Comparison of ENCODE assay signal across 8 cellular contexts in the genomic region with DNA sequence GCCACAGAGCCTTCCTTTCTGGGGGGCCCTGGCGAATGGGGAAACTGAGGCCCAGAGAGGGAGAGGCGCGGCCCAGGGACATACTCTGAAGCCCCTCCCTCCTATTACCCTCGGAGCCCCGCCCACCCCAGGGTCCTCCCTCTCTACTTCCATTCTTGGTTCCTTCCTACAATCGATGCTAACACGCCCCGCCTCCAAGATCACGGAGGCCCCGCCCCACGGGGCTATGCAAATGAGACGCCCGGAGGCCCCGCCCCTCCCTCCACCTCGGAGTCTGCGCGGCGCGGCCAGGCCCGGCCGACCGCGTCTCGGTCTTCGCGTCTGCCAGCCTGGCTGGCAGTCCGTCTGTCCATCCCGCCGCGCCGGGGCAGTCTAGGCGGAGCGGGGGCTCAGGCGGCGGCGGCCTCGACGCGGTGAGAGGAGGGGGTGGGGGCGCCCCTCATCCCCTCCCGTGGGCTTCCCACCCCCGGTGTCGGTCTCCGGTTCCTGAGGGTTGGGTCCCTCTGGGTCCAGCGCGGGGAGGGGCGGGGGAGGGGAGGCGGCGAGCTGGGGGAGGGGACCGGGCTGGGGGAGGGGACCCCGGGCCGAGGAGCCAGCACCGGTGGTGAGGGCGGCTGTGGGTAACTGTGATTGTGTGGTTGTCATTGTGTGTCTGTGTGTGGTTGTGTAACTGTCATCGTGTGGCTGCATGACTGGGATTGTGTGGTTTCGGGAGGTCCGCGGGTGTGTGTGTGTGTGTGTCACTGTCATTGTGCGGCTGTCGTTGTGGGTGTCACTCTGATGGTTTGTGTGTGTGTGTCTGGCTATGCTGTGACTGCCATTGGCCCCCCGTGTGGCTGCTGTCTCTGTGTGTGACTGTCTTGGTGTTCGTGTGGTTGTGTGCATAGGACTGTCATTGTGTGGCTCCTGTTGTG. TPM values are rescaled to one million over a fixed set of nuclear protein-coding genes. Genes with fewer than 3 reads are reported as not detected.
DNase-seq lines count a peak whose midpoint lies in the region; ATAC-seq and TF ChIP-seq lines count a peak whose summit lies in the region.

TSS of gene PLPPR2 (plus strand) at position 273 of the 914 bp plus-strand sequence. CDS start 2,242 bp downstream, outside the sequence.

- H3K36me3 Mint-ChIP-seq in natural killer cell treated with Interleukin-12 subunit alpha and Interleukin-12 subunit beta and Interleukin-15 and Interleukin-18, amount 100 ng/mL, for 72 hours: no peaks in the 10 kb centered on the region
- peaks cover 3 to 8% of the 10 kb centered on the region in 2 donors for H3K36me3 Mint-ChIP-seq in stimulated activated naive B cell treated with anti-CD40 and anti-IgM and Interleukin-4, amounts not matched to agents 10 μg/mL and 1 μg/mL and 100 μg/mL, for 72 hours

- peaks cover 0 to 6% of the 10 kb centered on the region in 2 donors for H3K27me3 Mint-ChIP-seq in natural killer cell treated with Interleukin-12 subunit alpha and Interleukin-12 subunit beta and Interleukin-15 and Interleukin-18, amount 100 ng/mL, for 72 hours
- H3K27me3 Mint-ChIP-seq in stimulated activated naive B cell treated with anti-CD40 and anti-IgM and Interleukin-4, amounts not matched to agents 10 μg/mL and 1 μg/mL and 100 μg/mL, for 72 hours: peaks cover 16 to 18% of the 10 kb centered on the region in 2 donors

- H3K4me3 ChIP-seq in fibroblast of the aortic adventitia (ENCODE audit: low read depth, low read length): peak within 1 kb of the TSS; percentile 94

- ATAC-seq in natural killer cell treated with Interleukin-12 subunit alpha and Interleukin-12 subunit beta and Interleukin-15 and Interleukin-18, amount 100 ng/mL, for 72 hours: peak; percentile 90 to 96
- ATAC-seq in stimulated activated naive B cell treated with anti-CD40 and anti-IgM and Interleukin-4, amounts not matched to agents 10 μg/mL and 1 μg/mL and 100 μg/mL, for 72 hours (replicated peaks): peak; percentile 94 to 96
- ATAC-seq in HG03280 (IDR thresholded peaks at IDR 0.05; ENCODE audit: unreplicated experiment): no peak

- peaks cover 13 to 14% of the 10 kb centered on the region in 2 donors for H3K4me1 Mint-ChIP-seq in natural killer cell treated with Interleukin-12 subunit alpha and Interleukin-12 subunit beta and Interleukin-15 and Interleukin-18, amount 100 ng/mL, for 72 hours (ENCODE audit: low read depth in 2 of 2)
- H3K4me1 Mint-ChIP-seq in stimulated activated naive B cell treated with anti-CD40 and anti-IgM and Interleukin-4, amounts not matched to agents 10 μg/mL and 1 μg/mL and 100 μg/mL, for 72 hours: peaks cover 11 to 27% of the 10 kb centered on the region in 2 donors

- TF ChIP-seq CTCF in fibroblast of the aortic adventitia (IDR thresholded peaks at IDR 0.05; ENCODE audit: insufficient read depth, low read length): no peak

- peak within 1 kb of the TSS; percentile 3 to 7 for H3K27ac Mint-ChIP-seq in natural killer cell treated with Interleukin-12 subunit alpha and Interleukin-12 subunit beta and Interleukin-15 and Interleukin-18, amount 100 ng/mL, for 72 hours
- peak within 1 kb of the TSS; percentile 15 for H3K27ac Mint-ChIP-seq in stimulated activated naive B cell treated with anti-CD40 and anti-IgM and Interleukin-4, amounts not matched to agents 10 μg/mL and 1 μg/mL and 100 μg/mL, for 72 hours

- peak within 1 kb of the TSS; percentile 81 for H3K4me3 Mint-ChIP-seq in natural killer cell treated with Interleukin-12 subunit alpha and Interleukin-12 subunit beta and Interleukin-15 and Interleukin-18, amount 100 ng/mL, for 72 hours
- peak within 1 kb of the TSS; percentile 79 to 80 for H3K4me3 Mint-ChIP-seq in stimulated activated naive B cell treated with anti-CD40 and anti-IgM and Interleukin-4, amounts not matched to agents 10 μg/mL and 1 μg/mL and 100 μg/mL, for 72 hours

- peaks cover 3% of the 10 kb centered on the region for H3K9me3 Mint-ChIP-seq in natural killer cell treated with Interleukin-12 subunit alpha and Interleukin-12 subunit beta and Interleukin-15 and Interleukin-18, amount 100 ng/mL, for 72 hours
- H3K9me3 Mint-ChIP-seq in stimulated activated naive B cell treated with anti-CD40 and anti-IgM and Interleukin-4, amounts not matched to agents 10 μg/mL and 1 μg/mL and 100 μg/mL, for 72 hours: no peaks in the 10 kb centered on the region

- DNase-seq in ELR (ENCODE audit: low read depth) (peak; percentile 92), Kasumi-1 (lab: John Stamatoyannopoulos, UW) (peak; percentile 78 to 83), SHP77 (lab: John Stamatoyannopoulos, UW) (peak; percentile 60 to 83), fibroblast of the aortic adventitia (ENCODE audit: low read depth) (peak; percentile 79)
- DNase-seq in activated effector memory CD4-positive, alpha-beta T cell treated with anti-CD3 and anti-CD28 coated beads, Interleukin-2, amount 50 U/mL, for 16 hours: peak; percentile 93
- peak; percentile 91 for DNase-seq in natural killer cell treated with Interleukin-12 subunit alpha and Interleukin-12 subunit beta and Interleukin-15 and Interleukin-18, amount 100 ng/mL, for 72 hours (ENCODE audit: low spot score)
- DNase-seq in stimulated activated naive B cell treated with anti-CD40 and anti-IgM and Interleukin-4, amounts not matched to agents 10 μg/mL and 1 μg/mL and 100 μg/mL, for 72 hours: peak; percentile 75

RNA-seq across cellular contexts. Expression of gene PLPPR2, which starts in this region (rescaled TPM):
- 9.4 and 14.3 TPM in 2 replicates for total RNA-seq in fibroblast of the aortic adventitia (ENCODE audit: low replicate concordance)
- total RNA-seq in natural killer cell treated with Interleukin-12 subunit alpha and Interleukin-12 subunit beta and Interleukin-15 and Interleukin-18, amount 100 ng/mL, for 72 hours: 10 to 100 TPM in 1 of 2 donors, 1 to 10 TPM in 1; 9.4 to 11.3 TPM
